Comparison of ENCODE assay signal across 8 cellular contexts in genomic region chr17:39244600-39245570, GRCh38. TPM values are rescaled to one million over a fixed set of nuclear protein-coding genes. Genes with fewer than 3 reads are reported as not detected.
DNase-seq lines count a peak whose midpoint lies in the region; ATAC-seq and TF ChIP-seq lines count a peak whose summit lies in the region.

No MANE protein-coding gene starts in this region.

- H3K36me3 ChIP-seq in Loucy (ENCODE audit: insufficient read depth, low read length) (no peaks in the 10 kb centered on the region), Peyer's patch (no peaks in the 10 kb centered on the region)

- H3K4me2 ChIP-seq in Loucy (ENCODE audit: low read depth, low read length, poor library complexity, severe bottlenecking): peak overlapping the region; percentile 88

- no peaks in the 10 kb centered on the region for H3K9me3 Mint-ChIP-seq in activated T-cell treated with anti-CD3 and anti-CD28 coated beads, Interleukin-2, amount 50 U/mL, for 4 hours
- H3K9me3 Mint-ChIP-seq in neural crest cell: no peaks in the 10 kb centered on the region
- no peaks in the 10 kb centered on the region for H3K9me3 Mint-ChIP-seq in stimulated activated naive CD8-positive, alpha-beta T cell treated with anti-CD3 and anti-CD28 coated beads, Interleukin-15, Interleukin-2, amounts not matched to agents 100 ng/mL and 50 ng/mL, for 24 hours

- H3K4me1 ChIP-seq in Loucy (ENCODE audit: insufficient read depth, low read length, poor library complexity, severe bottlenecking): peaks cover 20% of the 10 kb centered on the region
- H3K4me1 ChIP-seq in Peyer's patch: peaks cover 0 to 7% (median 3%) of the 10 kb centered on the region in 4 donors

- H3K27ac ChIP-seq in Peyer's patch: no peak overlapping the region

- TF ChIP-seq POLR2A in Peyer's patch (IDR thresholded peaks at IDR 0.05): no peak

- peaks cover 8% of the 10 kb centered on the region for H3K4me1 Mint-ChIP-seq in activated T-cell treated with anti-CD3 and anti-CD28 coated beads, Interleukin-2, amount 50 U/mL, for 4 hours (ENCODE audit: low read depth)
- H3K4me1 Mint-ChIP-seq in neural crest cell: peaks cover 5% of the 10 kb centered on the region
- peaks cover 14% of the 10 kb centered on the region for H3K4me1 Mint-ChIP-seq in stimulated activated naive CD8-positive, alpha-beta T cell treated with anti-CD3 and anti-CD28 coated beads, Interleukin-15, Interleukin-2, amounts not matched to agents 100 ng/mL and 50 ng/mL, for 24 hours (ENCODE audit: low read depth)

- H2AFZ ChIP-seq in Loucy (ENCODE audit: low read length): peak overlapping the region; percentile 49; the same call in 1 of the 2 replicates

- no peaks in the 10 kb centered on the region for H3K36me3 Mint-ChIP-seq in activated T-cell treated with anti-CD3 and anti-CD28 coated beads, Interleukin-2, amount 50 U/mL, for 4 hours (ENCODE audit: insufficient read depth)
- H3K36me3 Mint-ChIP-seq in neural crest cell (ENCODE audit: low read depth): no peaks in the 10 kb centered on the region
- no peaks in the 10 kb centered on the region for H3K36me3 Mint-ChIP-seq in stimulated activated naive CD8-positive, alpha-beta T cell treated with anti-CD3 and anti-CD28 coated beads, Interleukin-15, Interleukin-2, amounts not matched to agents 100 ng/mL and 50 ng/mL, for 24 hours (ENCODE audit: low read depth)

- H3K27me3 ChIP-seq in Loucy (ENCODE audit: insufficient read depth, low read length, poor library complexity, severe bottlenecking) (no peaks in the 10 kb centered on the region), Peyer's patch (no peaks in the 10 kb centered on the region)

- H3K9ac ChIP-seq in Loucy (ENCODE audit: low read depth, low read length, poor library complexity, severe bottlenecking): peak overlapping the region; percentile 60

- TF ChIP-seq CTCF in GM10266 (IDR thresholded peaks at IDR 0.05; ENCODE audit: control insufficient read depth, insufficient read depth, low read depth, missing control alignments) (peak; percentile 95), Loucy (conservative IDR thresholded peaks at IDR 0.05; ENCODE audit: low read length) (peak; percentile 97), Peyer's patch (IDR thresholded peaks at IDR 0.05) (peak; percentile 88 to 94 (median 92)), neural crest cell (conservative IDR thresholded peaks at IDR 0.05) (peak; percentile 94)

- H3K79me2 ChIP-seq in Loucy (ENCODE audit: insufficient read depth, low read length): no peaks in the 10 kb centered on the region

- H3K9me3 ChIP-seq in Loucy (ENCODE audit: insufficient read depth, low read depth, low read length) (no peaks in the 10 kb centered on the region), Peyer's patch (no peaks in the 10 kb centered on the region)

- H3K4me3 ChIP-seq in Loucy (ENCODE audit: low read length, poor library complexity, severe bottlenecking) (peak overlapping the region; percentile 64), Peyer's patch (no peak overlapping the region)

- no peaks in the 10 kb centered on the region for H3K27me3 Mint-ChIP-seq in activated T-cell treated with anti-CD3 and anti-CD28 coated beads, Interleukin-2, amount 50 U/mL, for 4 hours (ENCODE audit: low read depth)
- H3K27me3 Mint-ChIP-seq in neural crest cell (ENCODE audit: low read depth): peaks cover 1% of the 10 kb centered on the region
- no peaks in the 10 kb centered on the region for H3K27me3 Mint-ChIP-seq in stimulated activated naive CD8-positive, alpha-beta T cell treated with anti-CD3 and anti-CD28 coated beads, Interleukin-15, Interleukin-2, amounts not matched to agents 100 ng/mL and 50 ng/mL, for 24 hours

- peaks cover 4% of the 10 kb centered on the region; the same call in 1 of the 2 replicates for H3F3A ChIP-seq in Loucy (ENCODE audit: low read depth)

- no peaks in the 10 kb centered on the region for H4K20me1 ChIP-seq in Loucy (ENCODE audit: insufficient read depth, low read length, poor library complexity, severe bottlenecking)

- peak; percentile 79 for DNase-seq in GM10266 (ENCODE audit: extremely low spot score)
- peak; percentile 85 to 96 (median 92) for DNase-seq in Peyer's patch
- DNase-seq in activated T-cell treated with anti-CD3 and anti-CD28 coated beads, Interleukin-2, amount 50 U/mL, for 4 hours: peak; percentile 90
- peak; percentile 83 for DNase-seq in fibroblast of peridontal ligament (ENCODE audit: extremely low read depth)
- DNase-seq in neural crest cell (ENCODE audit: low read depth, low spot score): peak; percentile 90

- ATAC-seq in activated T-cell treated with anti-CD3 and anti-CD28 coated beads, Interleukin-2, amount 50 U/mL, for 4 hours: peak; percentile 90 to 95
- ATAC-seq in HG03457 (IDR thresholded peaks at IDR 0.05; ENCODE audit: unreplicated experiment): no peak

- H3K9me2 ChIP-seq in Loucy (replicated peaks; ENCODE audit: low read depth, low read length): no peaks in the 10 kb centered on the region

- no peak overlapping the region for H3K27ac Mint-ChIP-seq in neural crest cell (ENCODE audit: unreplicated experiment)
- peak overlapping the region; percentile 49 for H3K27ac Mint-ChIP-seq in stimulated activated naive CD8-positive, alpha-beta T cell treated with anti-CD3 and anti-CD28 coated beads, Interleukin-15, Interleukin-2, amounts not matched to agents 100 ng/mL and 50 ng/mL, for 24 hours

- no peak overlapping the region for H3K4me3 Mint-ChIP-seq in activated T-cell treated with anti-CD3 and anti-CD28 coated beads, Interleukin-2, amount 50 U/mL, for 4 hours
- H3K4me3 Mint-ChIP-seq in neural crest cell: no peak overlapping the region
- H3K4me3 Mint-ChIP-seq in stimulated activated naive CD8-positive, alpha-beta T cell treated with anti-CD3 and anti-CD28 coated beads, Interleukin-15, Interleukin-2, amounts not matched to agents 100 ng/mL and 50 ng/mL, for 24 hours: no peak overlapping the region

RNA-seq across cellular contexts. Expression of gene STAC2, which starts 19.1 kb away (rescaled TPM):
- under 1 TPM in 2 of 4 donors, not detected in 2; 0.27 to 0.66 TPM for total RNA-seq in Peyer's patch
- not detected for total RNA-seq in activated T-cell treated with anti-CD3 and anti-CD28 coated beads, Interleukin-2, amount 50 U/mL, for 4 hours
- 1.0 and 1.2 TPM in 2 replicates for total RNA-seq in neural crest cell

RNA-seq across cellular contexts. Expression of gene RPL19, which starts 44.8 kb away (rescaled TPM):
- 1,000 to 10,000 TPM in 3 of 4 donors, 100 to 1,000 TPM in 1; 932 to 2,029 (median 1,420) TPM for total RNA-seq in Peyer's patch
- total RNA-seq in activated T-cell treated with anti-CD3 and anti-CD28 coated beads, Interleukin-2, amount 50 U/mL, for 4 hours: 1,000 to 10,000 TPM; 2,810 to 3,060 (median 2,906) TPM
- total RNA-seq in neural crest cell: 1,874 and 1,957 TPM in 2 replicates

RNA-seq across cellular contexts. Expression of gene CACNB1, which starts 47.4 kb away (rescaled TPM):
- total RNA-seq in Peyer's patch (1 to 10 TPM; 2.5 to 5.0 (median 2.8) TPM), neural crest cell (15.3 and 16.2 TPM in 2 replicates)
- total RNA-seq in activated T-cell treated with anti-CD3 and anti-CD28 coated beads, Interleukin-2, amount 50 U/mL, for 4 hours: 1 to 10 TPM; 8.3 to 9.0 (median 8.8) TPM
